24 cellular contexts compared by ENCODE assay signal in the genomic region with DNA sequence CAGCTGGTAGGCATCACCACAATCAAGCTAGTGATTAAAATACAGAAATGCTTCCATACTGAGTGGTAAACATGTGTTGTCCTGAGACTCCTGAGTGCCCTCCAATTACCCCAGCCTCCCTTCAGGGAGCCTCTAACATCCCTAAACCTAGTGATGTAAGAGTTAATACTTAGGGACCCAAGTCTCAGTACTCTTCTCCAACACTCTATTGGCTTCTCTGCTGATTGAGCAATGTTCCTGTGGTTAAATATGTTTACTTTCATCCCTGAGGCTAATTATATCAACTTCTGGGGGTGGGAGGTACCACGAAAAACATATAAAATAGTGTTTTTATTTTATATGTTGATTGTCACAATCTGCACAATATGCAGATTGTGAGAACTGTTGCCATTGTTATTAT. TPM values are rescaled to one million over a fixed set of nuclear protein-coding genes. Genes with fewer than 3 reads are reported as not detected.
"Had no signal": no experiment of that assay in that cellular context is flagged by ENCODE, and none has a peak within 500 bp of the region (broad histone marks: within the 10 kb centered on the region; RNA-seq: fewer than 3 reads in every experiment).

No MANE protein-coding gene starts in this region.

- H3K4me1 ChIP-seq: esophagus muscularis mucosa, heart left ventricle, lower lobe of right lung, spleen, vagina had no signal

- H3K4me3 Mint-ChIP-seq: activated naive CD8-positive, alpha-beta T cell; activated T-cell treated with anti-CD3 and anti-CD28 coated beads, Interleukin-2, amount 50 U/mL, for 4 hours; natural killer cell; T-helper 2 cell treated with Interferon-gamma antibody and Interleukin-4, amounts not matched to agents 5 μg/mL and 100 μg/mL, for 36 hours; type B pancreatic cell had no signal

- H3K27me3 ChIP-seq: heart left ventricle, vagina had no signal

- H3K4me1 Mint-ChIP-seq: natural killer cell had no signal

- H3K9me3 Mint-ChIP-seq: activated T-cell treated with anti-CD3 and anti-CD28 coated beads, Interleukin-2, amount 50 U/mL, for 4 hours; activated T-helper 2 cell treated with anti-CD3 and anti-CD28 coated beads, Interferon-gamma antibody, Interleukin-2, Interleukin-4, amounts not matched to agents 10 μg/mL and 5 μg/mL and 100 μg/mL, durations not matched to agents 14 hours and 24 hours and 36 hours; T-helper 2 cell treated with Interferon-gamma antibody and Interleukin-4, amounts not matched to agents 5 μg/mL and 100 μg/mL, for 36 hours had no signal

- H3K27me3 Mint-ChIP-seq: type B pancreatic cell had no signal

- DNase-seq: activated CD4-positive, alpha-beta T cell treated with anti-CD3 and anti-CD28 coated beads for 1 hour; activated CD8-positive, alpha-beta memory T cell treated with anti-CD3 and anti-CD28 coated beads for 24 hours; activated CD8-positive, alpha-beta memory T cell treated with anti-CD3 and anti-CD28 coated beads, Interleukin-2, amount 50 U/mL, for 4 hours; activated naive CD4-positive, alpha-beta T cell; activated T-cell treated with anti-CD3 and anti-CD28 coated beads, Interleukin-2, amount 50 U/mL, for 4 hours; amygdala; heart left ventricle; kidney; lower lobe of right lung; natural killer cell; spleen; stimulated activated CD4-positive, alpha-beta T cell treated with anti-CD3 and anti-CD28 coated beads, Interleukin-4, amount 100 ng/mL, for 24 hours; stimulated activated naive CD4-positive, alpha-beta T cell treated with Interleukin-2 at 50 U/mL for 16 hours had no signal

- ATAC-seq: activated T-cell treated with anti-CD3 and anti-CD28 coated beads, Interleukin-2, amount 50 U/mL, for 4 hours; heart left ventricle; lower lobe of right lung; natural killer cell had no signal

- H3K9me3 ChIP-seq: esophagus muscularis mucosa, heart left ventricle, lower lobe of right lung, spleen, thoracic aorta, vagina had no signal

- H3K27ac ChIP-seq: coronary artery, esophagus muscularis mucosa, heart left ventricle, lower lobe of right lung, spleen, thoracic aorta, vagina had no signal

- H3K4me3 ChIP-seq: coronary artery, esophagus muscularis mucosa, heart left ventricle, lower lobe of right lung, spleen, thoracic aorta, vagina had no signal

- H3K36me3 ChIP-seq: esophagus muscularis mucosa, heart left ventricle, lower lobe of right lung, spleen, thoracic aorta, vagina had no signal

- H3K36me3 Mint-ChIP-seq: activated naive CD8-positive, alpha-beta T cell; natural killer cell; type B pancreatic cell had no signal

- H3K27ac Mint-ChIP-seq: activated naive CD8-positive, alpha-beta T cell; activated T-helper 2 cell treated with anti-CD3 and anti-CD28 coated beads, Interferon-gamma antibody, Interleukin-2, Interleukin-4, amounts not matched to agents 10 μg/mL and 5 μg/mL and 100 μg/mL, durations not matched to agents 14 hours and 24 hours and 36 hours; natural killer cell; progenitor cell of endocrine pancreas; T-helper 2 cell treated with Interferon-gamma antibody and Interleukin-4, amounts not matched to agents 5 μg/mL and 100 μg/mL, for 36 hours; type B pancreatic cell had no signal

RNA-seq across cellular contexts. Expression of a gene that starts 5.0 kb away (rescaled TPM):
- total RNA-seq: activated T-cell treated with anti-CD3 and anti-CD28 coated beads, Interleukin-2, amount 50 U/mL, for 4 hours; activated T-helper 2 cell treated with anti-CD3 and anti-CD28 coated beads, Interferon-gamma antibody, Interleukin-2, Interleukin-4, amounts not matched to agents 10 μg/mL and 5 μg/mL and 100 μg/mL, durations not matched to agents 14 hours and 24 hours and 36 hours; bronchial epithelial cell; esophagus muscularis mucosa; kidney; lower lobe of right lung; natural killer cell; osteoblast; progenitor cell of endocrine pancreas; spleen; thoracic aorta; vagina had no signal
- polyA plus RNA-seq: spleen had no signal
